ENCODE assay signal across 8 cellular contexts in the genomic region with DNA sequence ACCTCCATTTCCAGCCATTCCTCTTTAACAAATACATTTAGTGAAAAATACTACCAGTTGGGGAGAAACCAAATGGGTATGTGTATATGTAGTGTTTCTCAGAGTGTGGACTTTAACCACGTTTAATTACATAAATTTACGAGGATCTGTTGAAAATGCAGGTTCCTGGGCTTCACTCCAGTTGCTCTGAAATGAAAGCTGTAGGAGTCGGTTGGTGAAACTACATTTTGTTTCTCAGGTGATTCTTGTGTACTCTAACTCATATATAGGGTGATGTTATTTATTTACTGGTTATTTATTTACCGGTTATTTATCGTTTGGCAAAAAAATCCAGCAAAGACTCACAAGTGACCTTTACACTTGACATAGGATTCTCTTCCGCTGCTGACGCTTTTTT. TPM values are rescaled to one million over a fixed set of nuclear protein-coding genes. Genes with fewer than 3 reads are reported as not detected.
DNase-seq lines count a peak whose midpoint lies in the region; ATAC-seq and TF ChIP-seq lines count a peak whose summit lies in the region.

No MANE protein-coding gene starts in this region.

- POLR2A ChIA-PET in CD4-positive, alpha-beta T cell (lab: Charles Lee): interaction anchor here (0.7 to 2.0 kb wide), 3 partner anchors 10 to 1144 kb away, joined by 4 to 9 read pairs (median 9); no protein-coding TSS in a partner anchor
- POLR2A ChIA-PET in HEK293 (lab: Yijun Ruan, JAX): no interaction called here
- POLR2A ChIA-PET in activated CD4-positive, alpha-beta memory T cell treated with anti-CD3 and anti-CD28 coated beads, Interleukin-2, amount 10 ng/mL, durations not matched to agents 7 days and 5 days (lab: Charles Lee): interaction anchor here (0.7 to 2.7 kb wide), 12 partner anchors 9 to 148 kb away, joined by 3 to 17 read pairs (median 6); a partner anchor contains a TSS

- H3K27ac Mint-ChIP-seq in CD4-positive, alpha-beta T cell: peak overlapping the region; percentile 89
- H3K27ac Mint-ChIP-seq in activated CD4-positive, alpha-beta memory T cell treated with anti-CD3 and anti-CD28 coated beads, Interleukin-2, amount 10 ng/mL, durations not matched to agents 7 days and 5 days: peak overlapping the region; percentile 98

- no peak for TF ChIP-seq CTCF in CD4-positive, alpha-beta T cell (IDR thresholded peaks at IDR 0.05)
- TF ChIP-seq CTCF in HEK293 (tag by site-specific recombination; IDR thresholded peaks at IDR 0.05) (no peak), left lung (IDR thresholded peaks at IDR 0.05) (no peak), uterus (IDR thresholded peaks at IDR 0.05) (no peak), foreskin keratinocyte (conservative IDR thresholded peaks at IDR 0.05) (no peak)

- H3K36me3 Mint-ChIP-seq in CD4-positive, alpha-beta T cell (ENCODE audit: low read depth): peaks cover 31% of the 10 kb centered on the region
- peaks cover 61% of the 10 kb centered on the region for H3K36me3 Mint-ChIP-seq in activated CD4-positive, alpha-beta memory T cell treated with anti-CD3 and anti-CD28 coated beads, Interleukin-2, amount 10 ng/mL, durations not matched to agents 7 days and 5 days (ENCODE audit: low read depth)

- CTCF ChIA-PET in CD4-positive, alpha-beta T cell (lab: Charles Lee): interaction anchor here (1.2 to 1.5 kb wide), 3 partner anchors 16 to 96 kb away, joined by 3 to 4 read pairs (median 3); no protein-coding TSS in a partner anchor
- CTCF ChIA-PET in HEK293 (lab: Yijun Ruan, JAX): no interaction called here
- CTCF ChIA-PET in activated CD4-positive, alpha-beta memory T cell treated with anti-CD3 and anti-CD28 coated beads, Interleukin-2, amount 10 ng/mL, durations not matched to agents 7 days and 5 days (lab: Charles Lee): interaction anchor here (1.1 kb wide), 1 partner anchor 9 kb away, joined by 3 read pairs; no protein-coding TSS in a partner anchor

- peak overlapping the region; percentile 93 for H3K4me3 Mint-ChIP-seq in CD4-positive, alpha-beta T cell
- H3K4me3 Mint-ChIP-seq in activated CD4-positive, alpha-beta memory T cell treated with anti-CD3 and anti-CD28 coated beads, Interleukin-2, amount 10 ng/mL, durations not matched to agents 7 days and 5 days: peak overlapping the region; percentile 96

- peak overlapping the region; percentile 26 for H3K4me3 ChIP-seq in HEK293 (ENCODE audit: low read depth, low read length)
- H3K4me3 ChIP-seq in left lung: peak overlapping the region; percentile 82 to 84
- H3K4me3 ChIP-seq in uterus: peak overlapping the region; percentile 62 to 90

- no peak for TF ChIP-seq POLR2A in uterus (IDR thresholded peaks at IDR 0.05)

- H3K36me3 ChIP-seq in HEK293 (ENCODE audit: control insufficient read depth in 2 of 2, insufficient read depth in 1 of 2, low read length in 2 of 2) (peaks cover 0 to 19% of the 10 kb centered on the region in 2 experiments; a peak in 1 of 3 replicates), left lung (peaks cover 0 to 13% of the 10 kb centered on the region in 2 donors), uterus (no peaks in the 10 kb centered on the region)

- DNase-seq in CD4-positive, alpha-beta T cell: no peak
- DNase-seq in activated CD4-positive, alpha-beta memory T cell treated with anti-CD3 and anti-CD28 coated beads, Interleukin-2, amount 10 ng/mL, durations not matched to agents 7 days and 5 days: no peak
- DNase-seq in left lung (no peak), uterus (no peak), NCI-H1092 (lab: John Stamatoyannopoulos, UW) (no peak), foreskin keratinocyte (no peak)

- no peaks in the 10 kb centered on the region for H3K4me1 ChIP-seq in HEK293 (ENCODE audit: control insufficient read depth, insufficient read depth, low read length)
- H3K4me1 ChIP-seq in left lung: peaks cover 19 to 46% of the 10 kb centered on the region in 2 donors
- H3K4me1 ChIP-seq in uterus: peaks cover 0 to 3% of the 10 kb centered on the region in 2 donors
- H3K4me1 ChIP-seq in foreskin keratinocyte: peaks cover 14% of the 10 kb centered on the region

- H3K27me3 ChIP-seq in CD4-positive, alpha-beta T cell (ENCODE audit: control insufficient read depth, insufficient read depth, low read length): no peaks in the 10 kb centered on the region
- H3K27me3 ChIP-seq in left lung: no peaks in the 10 kb centered on the region
- H3K27me3 ChIP-seq in uterus: no peaks in the 10 kb centered on the region
- H3K27me3 ChIP-seq in foreskin keratinocyte: no peaks in the 10 kb centered on the region

- H3K27me3 Mint-ChIP-seq in CD4-positive, alpha-beta T cell: no peaks in the 10 kb centered on the region
- no peaks in the 10 kb centered on the region for H3K27me3 Mint-ChIP-seq in activated CD4-positive, alpha-beta memory T cell treated with anti-CD3 and anti-CD28 coated beads, Interleukin-2, amount 10 ng/mL, durations not matched to agents 7 days and 5 days

- H3K9me3 Mint-ChIP-seq in CD4-positive, alpha-beta T cell: no peaks in the 10 kb centered on the region
- no peaks in the 10 kb centered on the region for H3K9me3 Mint-ChIP-seq in activated CD4-positive, alpha-beta memory T cell treated with anti-CD3 and anti-CD28 coated beads, Interleukin-2, amount 10 ng/mL, durations not matched to agents 7 days and 5 days

- no peak for ATAC-seq in CD4-positive, alpha-beta T cell (ENCODE audit: poor library complexity)
- ATAC-seq in left lung (no peak), HG03097 (IDR thresholded peaks at IDR 0.05; ENCODE audit: low FRiP score, unreplicated experiment) (no peak), foreskin keratinocyte (no peak)

- peak overlapping the region; percentile 45 for H3K27ac ChIP-seq in CD4-positive, alpha-beta T cell (ENCODE audit: low read depth, low read length)
- H3K27ac ChIP-seq in HEK293 (ENCODE audit: extremely low read depth, low read depth, low read length) (no peak overlapping the region), left lung (peak overlapping the region; percentile 98 to 100), uterus (peak overlapping the region; percentile 90 to 97), foreskin keratinocyte (no peak overlapping the region)

- no peaks in the 10 kb centered on the region for H3K9me3 ChIP-seq in CD4-positive, alpha-beta T cell (ENCODE audit: control insufficient read depth, low read length)
- H3K9me3 ChIP-seq in HEK293 (ENCODE audit: control insufficient read depth, insufficient read depth, low read depth, low read length): no peaks in the 10 kb centered on the region
- no peaks in the 10 kb centered on the region for H3K9me3 ChIP-seq in left lung
- H3K9me3 ChIP-seq in uterus: no peaks in the 10 kb centered on the region

- H3K4me1 Mint-ChIP-seq in CD4-positive, alpha-beta T cell (ENCODE audit: low read depth): peaks cover 58% of the 10 kb centered on the region
- peaks cover 49% of the 10 kb centered on the region for H3K4me1 Mint-ChIP-seq in activated CD4-positive, alpha-beta memory T cell treated with anti-CD3 and anti-CD28 coated beads, Interleukin-2, amount 10 ng/mL, durations not matched to agents 7 days and 5 days

- intact Hi-C loops in CD4-positive, alpha-beta T cell (cut with DNase I, micrococcal nuclease): loop anchor here (2.0 to 10.0 kb wide), 6 partner anchors 23 to 1875 kb away; a partner anchor contains a TSS
- intact Hi-C loops in left lung (cut with DNase I): no loop called here
- intact Hi-C loops in uterus (cut with DNase I; ENCODE audit: low total_unique reads): no loop called here

TF ChIP-seq in HEK293, 187 proteins besides CTCF, POLR2A, EP300 and RAD21:
- TF ChIP-seq, protein P1, sequence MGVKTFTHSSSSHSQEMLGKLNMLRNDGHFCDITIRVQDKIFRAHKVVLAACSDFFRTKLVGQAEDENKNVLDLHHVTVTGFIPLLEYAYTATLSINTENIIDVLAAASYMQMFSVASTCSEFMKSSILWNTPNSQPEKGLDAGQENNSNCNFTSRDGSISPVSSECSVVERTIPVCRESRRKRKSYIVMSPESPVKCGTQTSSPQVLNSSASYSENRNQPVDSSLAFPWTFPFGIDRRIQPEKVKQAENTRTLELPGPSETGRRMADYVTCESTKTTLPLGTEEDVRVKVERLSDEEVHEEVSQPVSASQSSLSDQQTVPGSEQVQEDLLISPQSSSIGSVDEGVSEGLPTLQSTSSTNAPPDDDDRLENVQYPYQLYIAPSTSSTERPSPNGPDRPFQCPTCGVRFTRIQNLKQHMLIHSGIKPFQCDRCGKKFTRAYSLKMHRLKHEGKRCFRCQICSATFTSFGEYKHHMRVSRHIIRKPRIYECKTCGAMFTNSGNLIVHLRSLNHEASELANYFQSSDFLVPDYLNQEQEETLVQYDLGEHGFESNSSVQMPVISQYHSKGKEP (tag by site-specific recombination; IDR thresholded peaks at IDR 0.05): 0 out of 2 replicates have a peak, but pooled peaks have one; percentile 1
- TF ChIP-seq, protein P2, sequence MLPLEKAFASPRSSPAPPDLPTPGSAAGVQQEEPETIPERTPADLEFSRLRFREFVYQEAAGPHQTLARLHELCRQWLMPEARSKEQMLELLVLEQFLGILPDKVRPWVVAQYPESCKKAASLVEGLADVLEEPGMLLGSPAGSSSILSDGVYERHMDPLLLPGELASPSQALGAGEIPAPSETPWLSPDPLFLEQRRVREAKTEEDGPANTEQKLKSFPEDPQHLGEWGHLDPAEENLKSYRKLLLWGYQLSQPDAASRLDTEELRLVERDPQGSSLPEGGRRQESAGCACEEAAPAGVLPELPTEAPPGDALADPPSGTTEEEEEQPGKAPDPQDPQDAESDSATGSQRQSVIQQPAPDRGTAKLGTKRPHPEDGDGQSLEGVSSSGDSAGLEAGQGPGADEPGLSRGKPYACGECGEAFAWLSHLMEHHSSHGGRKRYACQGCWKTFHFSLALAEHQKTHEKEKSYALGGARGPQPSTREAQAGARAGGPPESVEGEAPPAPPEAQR (tag by site-specific recombination; IDR thresholded peaks at IDR 0.05): no peak
- TF ChIP-seq ZBTB20 (tag by site-specific recombination; IDR thresholded peaks at IDR 0.05): peak; percentile 94

RNA-seq across cellular contexts. Expression of a gene that starts 0.4 kb away (rescaled TPM):
- total RNA-seq in CD4-positive, alpha-beta T cell: 10 to 100 TPM; 66.3 to 71.7 TPM
- 100 to 1,000 TPM; 118 to 126 TPM for total RNA-seq in activated CD4-positive, alpha-beta memory T cell treated with anti-CD3 and anti-CD28 coated beads, Interleukin-2, amount 10 ng/mL, durations not matched to agents 7 days and 5 days
- total RNA-seq in left lung: 10 to 100 TPM; 53.7 to 75.7 TPM
- total RNA-seq in uterus: 100 to 1,000 TPM in 1 of 4 donors, 10 to 100 TPM in 3; 56.6 to 131 (median 70.7) TPM
- 31.9 and 36.1 TPM in 2 replicates for total RNA-seq in foreskin keratinocyte
- 15.7 and 19.2 TPM in 2 replicates for polyA plus RNA-seq in foreskin keratinocyte

Comparison
In these comparisons a context has a peak if more than half of its experiments do, and no peak if none do; other contexts are left out.
1. H3K27ac ChIP-seq: peak in CD4-positive, alpha-beta T cell (single experiment), left lung (2 of 2) and uterus (2 of 2); none in HEK293 (single experiment) and foreskin keratinocyte (single experiment).
2. H3K4me3 ChIP-seq: peak in every context shown above with its lines; median percentile 83 in left lung; 76 in uterus; 26 in HEK293.
3. intact Hi-C loops: an anchor here in CD4-positive, alpha-beta T cell (2.0 to 10.0 kb wide); none called in left lung and uterus.